In the genomic region with DNA sequence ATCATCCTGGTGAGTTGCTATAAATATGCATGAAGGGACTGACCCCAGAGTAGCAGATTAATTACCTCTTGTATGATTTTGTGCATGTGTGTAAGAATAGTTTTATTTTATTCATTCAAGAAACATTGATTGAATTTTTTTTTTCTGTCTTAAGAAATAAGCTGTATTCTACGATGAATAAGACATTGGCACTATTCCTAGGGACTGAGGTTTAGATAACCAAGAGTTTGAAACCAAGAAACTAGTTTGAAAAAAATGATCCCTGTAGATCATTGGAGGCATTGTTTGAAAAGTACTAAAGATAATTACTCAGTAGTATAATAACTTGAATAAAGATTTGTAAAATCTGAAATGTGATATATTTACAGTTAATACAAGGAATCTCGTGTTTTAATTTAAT, we compare ENCODE assay signal across 23 cellular contexts.
DNase-seq lines count a peak whose midpoint lies in the region; ATAC-seq, FAIRE-seq and TF ChIP-seq lines count a peak whose summit lies in the region.
"Had no signal": no experiment of that assay in that cellular context is flagged by ENCODE, and none has a peak within 500 bp of the region (broad histone marks: within the 10 kb centered on the region; RNA-seq: fewer than 3 reads in every experiment).

No MANE protein-coding gene starts in this region.

- no peak overlapping the region for H3K27ac ChIP-seq in astrocyte (ENCODE audit: low read depth, low read length)
- H3K27ac ChIP-seq: BLaER1 had no signal

- no peaks in the 10 kb centered on the region for H3K36me3 ChIP-seq in astrocyte (ENCODE audit: insufficient read depth, low read length)
- H3K36me3 ChIP-seq: BLaER1 had no signal

- H4K20me1 ChIP-seq in astrocyte (ENCODE audit: insufficient read depth, low read length) = no peaks in the 10 kb centered on the region
- H4K20me1 ChIP-seq: BLaER1 had no signal

- no peak overlapping the region for H3K4me2 ChIP-seq in astrocyte (ENCODE audit: low read length)
- H3K4me2 ChIP-seq: BLaER1, SK-N-SH had no signal

- H3K36me3 Mint-ChIP-seq in astrocyte (ENCODE audit: low read depth, unreplicated experiment) = no peaks in the 10 kb centered on the region
- H3K36me3 Mint-ChIP-seq: CD4-positive, CD25-positive, alpha-beta regulatory T cell had no signal

- no peaks in the 10 kb centered on the region for H3K27me3 Mint-ChIP-seq in astrocyte (ENCODE audit: low read depth, unreplicated experiment)
- H3K27me3 Mint-ChIP-seq: CD4-positive, CD25-positive, alpha-beta regulatory T cell had no signal

- H3K9ac ChIP-seq in astrocyte (ENCODE audit: low read length) = no peak overlapping the region
- H3K9ac ChIP-seq: BLaER1, SK-N-SH had no signal

- no peak overlapping the region for H2AFZ ChIP-seq in astrocyte (ENCODE audit: low read depth, low read length)

- H3K9me3 ChIP-seq in astrocyte (ENCODE audit: insufficient read depth, low read depth, low read length) = no peaks in the 10 kb centered on the region
- H3K9me3 ChIP-seq: BLaER1, SK-N-SH had no signal

- H3K4me3 Mint-ChIP-seq in astrocyte (ENCODE audit: unreplicated experiment) = no peak overlapping the region
- H3K4me3 Mint-ChIP-seq: CD4-positive, CD25-positive, alpha-beta regulatory T cell had no signal

- no peaks in the 10 kb centered on the region for H3K27me3 ChIP-seq in astrocyte (ENCODE audit: insufficient read depth, low read length)
- H3K27me3 ChIP-seq: BLaER1 had no signal

- no peak for ATAC-seq in HG02642 (IDR thresholded peaks at IDR 0.05; ENCODE audit: poor library complexity, unreplicated experiment)
- no peak for ATAC-seq in GM18867 (IDR thresholded peaks at IDR 0.05; ENCODE audit: unreplicated experiment)
- ATAC-seq: HCT116 had no signal

- no peaks in the 10 kb centered on the region for H3K79me2 ChIP-seq in astrocyte (ENCODE audit: insufficient read depth, low read length)

- no peak for FAIRE-seq in astrocyte (lab: Jason Lieb, UNC)
- FAIRE-seq: D721Med, H1 had no signal

- DNase-seq in AG09309 (ENCODE audit: low read depth) = peak; percentile 1
- DNase-seq in astrocyte (ENCODE audit: low read depth) = peak; percentile 63
- peak; percentile 21 for DNase-seq in dedifferentiated amniotic fluid mesenchymal stem cell (ENCODE audit: extremely low spot score)
- peak; percentile 7 for DNase-seq in iris pigment epithelial cell (ENCODE audit: low read depth)
- DNase-seq in T-helper 2 cell = no peak
- no peak for DNase-seq in NK-92 (lab: John Stamatoyannopoulos, UW; ENCODE audit: unreplicated experiment)
- DNase-seq: 8988T; CD4-positive, CD25-positive, alpha-beta regulatory T cell; NCI-H1092; NCI-H1417 treated with DMSO at 0.1 percent for 48 hours; NCI-H1694 treated with DMSO at 0.1 percent for 48 hours; NCI-H2081; NCI-H2227 treated with DMSO at 0.1 percent for 48 hours; NCI-H510A; NCI-H69; OCI-M1; SK-N-SH had no signal

- H3K4me1 Mint-ChIP-seq in astrocyte (ENCODE audit: low read depth, unreplicated experiment) = peaks cover 7% of the 10 kb centered on the region
- H3K4me1 Mint-ChIP-seq: CD4-positive, CD25-positive, alpha-beta regulatory T cell had no signal

- H3K9me3 Mint-ChIP-seq in astrocyte (ENCODE audit: unreplicated experiment) = peaks cover 3% of the 10 kb centered on the region

- TF ChIP-seq CTCF in AG09309 (IDR thresholded peaks at IDR 0.05; ENCODE audit: control insufficient read depth, insufficient read depth, low read depth, low read length, missing control alignments) = no peak
- TF ChIP-seq CTCF in astrocyte (IDR thresholded peaks at IDR 0.05; ENCODE audit: insufficient read depth, low read depth, low read length) = no peak

- peaks cover 4% of the 10 kb centered on the region for H3K4me1 ChIP-seq in astrocyte (ENCODE audit: insufficient read depth, low read length)
- H3K4me1 ChIP-seq: BLaER1 had no signal

- no peak overlapping the region for H3K27ac Mint-ChIP-seq in astrocyte (ENCODE audit: unreplicated experiment)
- H3K27ac Mint-ChIP-seq: CD4-positive, CD25-positive, alpha-beta regulatory T cell had no signal

- no peak overlapping the region for H3K4me3 ChIP-seq in AG09309 (ENCODE audit: control insufficient read depth, low read depth, low read length)
- H3K4me3 ChIP-seq in astrocyte (ENCODE audit: insufficient read depth, low read depth, low read length) = no peak overlapping the region
- H3K4me3 ChIP-seq: BLaER1 had no signal

Comparison
In these comparisons a context has a peak if more than half of its experiments do, and no peak if none do; other contexts are left out.
1. DNase-seq: peak in AG09309 (single experiment), astrocyte (single experiment), dedifferentiated amniotic fluid mesenchymal stem cell (single experiment) and iris pigment epithelial cell (single experiment); none in T-helper 2 cell (0 of 5) and NK-92 (single experiment).